Comparison of ENCODE assay signal across 8 cellular contexts in the genomic region with DNA sequence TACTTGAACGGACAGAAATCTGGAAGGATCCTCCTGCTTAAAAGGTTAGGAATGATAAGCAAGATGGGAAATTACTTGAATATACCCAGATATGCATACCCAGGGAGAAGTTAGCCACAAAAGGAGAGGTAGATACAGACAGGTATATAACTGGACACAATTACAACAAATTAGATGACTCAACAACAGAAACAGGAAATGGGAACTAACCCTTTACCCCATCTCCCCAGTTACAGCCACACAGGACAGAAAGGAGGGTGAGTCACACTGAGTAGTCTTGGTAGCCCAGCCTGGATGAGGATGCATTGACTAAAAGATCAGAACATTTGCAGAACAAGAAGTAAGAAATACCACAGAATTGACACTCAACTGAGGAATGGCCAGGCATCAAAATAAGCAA.
DNase-seq lines count a peak whose midpoint lies in the region; ATAC-seq, FAIRE-seq and TF ChIP-seq lines count a peak whose summit lies in the region.

No MANE protein-coding gene starts in this region.

- BruUV-seq in PC-3 (replicated peaks; lab: Mats Ljungman, UMichigan) (no TSS peak), Caco-2 (replicated peaks; lab: Mats Ljungman, UMichigan) (no TSS peak)

- POLR2A ChIA-PET in PC-3 (lab: Charles Lee; ENCODE audit: unreplicated experiment) (no interaction called here), Caco-2 (lab: Charles Lee) (no interaction called here)

- no peaks in the 10 kb centered on the region for H3K36me3 ChIP-seq in right atrium auricular region
- H3K36me3 ChIP-seq in PC-3 (ENCODE audit: low read depth, low read length): no peaks in the 10 kb centered on the region
- no peaks in the 10 kb centered on the region for H3K36me3 ChIP-seq in Caco-2 (ENCODE audit: control insufficient read depth, insufficient read depth, low read length)
- peaks cover 0 to 2% of the 10 kb centered on the region in 2 donors for H3K36me3 ChIP-seq in kidney (ENCODE audit: control insufficient read depth in 1 of 2, insufficient read depth in 2 of 2, low read length in 2 of 2)
- H3K36me3 ChIP-seq in WERI-Rb-1: no peaks in the 10 kb centered on the region

- intact Hi-C loops in right cardiac atrium (cut with DNase I) (no loop called here), PC-3 (cut with micrococcal nuclease) (no loop called here), Caco-2 (cut with micrococcal nuclease; ENCODE audit: unreplicated experiment) (loop anchor here (1.0 kb wide), 1 partner anchor 168 kb away; no protein-coding TSS in a partner anchor), kidney (cut with DNase I) (no loop called here)

- H3K4me2 ChIP-seq in PC-3 (ENCODE audit: low read length): peak overlapping the region; percentile 71

- CTCF ChIA-PET in PC-3 (lab: Charles Lee) (no interaction called here), Caco-2 (lab: Charles Lee) (no interaction called here)

- H4K20me1 ChIP-seq in PC-3 (ENCODE audit: low read length): no peaks in the 10 kb centered on the region

- no peaks in the 10 kb centered on the region for H3K9me2 ChIP-seq in PC-3 (replicated peaks; ENCODE audit: low read length)

- H3K27me3 ChIP-seq in right cardiac atrium (ENCODE audit: control insufficient read depth, insufficient read depth) (no peaks in the 10 kb centered on the region), right atrium auricular region (no peaks in the 10 kb centered on the region), PC-3 (ENCODE audit: low read length) (no peaks in the 10 kb centered on the region), foreskin keratinocyte (no peaks in the 10 kb centered on the region), Caco-2 (replicated peaks; ENCODE audit: control insufficient read depth, insufficient read depth, low read length) (no peaks in the 10 kb centered on the region), WERI-Rb-1 (ENCODE audit: insufficient read depth, low read depth, severe bottlenecking) (no peaks in the 10 kb centered on the region)

- H3F3A ChIP-seq in PC-3 (ENCODE audit: low read length, unreplicated experiment): no peaks in the 10 kb centered on the region

- H3K4me1 ChIP-seq in right cardiac atrium (ENCODE audit: control insufficient read depth, insufficient read depth, low read length) (no peaks in the 10 kb centered on the region), right atrium auricular region (no peaks in the 10 kb centered on the region), PC-3 (ENCODE audit: insufficient read depth, low read length) (peaks cover 17% of the 10 kb centered on the region), foreskin keratinocyte (peaks cover 7% of the 10 kb centered on the region), Caco-2 (no peaks in the 10 kb centered on the region), kidney (ENCODE audit: control insufficient read depth in 1 of 2, insufficient read depth in 1 of 2, low read depth in 1 of 2, low read length in 2 of 2) (no peaks in the 10 kb centered on the region)

- no peak overlapping the region for H3K27ac Mint-ChIP-seq in Caco-2 (ENCODE audit: unreplicated experiment)

- no peaks in the 10 kb centered on the region for H3K79me2 ChIP-seq in PC-3 (ENCODE audit: low read length)

- H3K36me3 Mint-ChIP-seq in Caco-2 (ENCODE audit: insufficient read depth, unreplicated experiment): peaks cover 41% of the 10 kb centered on the region

- TF ChIP-seq CTCF in right atrium auricular region (IDR thresholded peaks at IDR 0.05): no peak
- no peak for TF ChIP-seq CTCF in PC-3 (conservative IDR thresholded peaks at IDR 0.05; ENCODE audit: low read depth, low read length)
- no peak for TF ChIP-seq CTCF in foreskin keratinocyte (conservative IDR thresholded peaks at IDR 0.05)
- no peak for TF ChIP-seq CTCF in Caco-2 (IDR thresholded peaks at IDR 0.05; ENCODE audit: insufficient read depth in 1 of 2, low read depth in 1 of 2, low read length in 1 of 2, severe bottlenecking in 1 of 2, unreplicated experiment in 1 of 2)
- TF ChIP-seq CTCF in kidney (IDR thresholded peaks at IDR 0.05; ENCODE audit: borderline replicate concordance, extremely low read depth, insufficient read depth): no peak
- no peak for TF ChIP-seq CTCF in WERI-Rb-1 (IDR thresholded peaks at IDR 0.05; ENCODE audit: low read depth, low read length)

- H3K4me3 Mint-ChIP-seq in Caco-2 (ENCODE audit: unreplicated experiment): no peak overlapping the region

- FAIRE-seq in kidney (lab: Jason Lieb, UNC): no peak

- H2AFZ ChIP-seq in PC-3 (ENCODE audit: low read length): no peak overlapping the region

- H3K4me1 Mint-ChIP-seq in Caco-2 (ENCODE audit: low read depth, unreplicated experiment): no peaks in the 10 kb centered on the region

- DNase-seq in right cardiac atrium (no peak), right atrium auricular region (ENCODE audit: low spot score) (no peak), PC-3 (peak; percentile 95), foreskin keratinocyte (peak; percentile 89 to 96), Caco-2 (no peak), kidney (no peak), WERI-Rb-1 (no peak)

- no peaks in the 10 kb centered on the region for H3K27me3 Mint-ChIP-seq in Caco-2 (ENCODE audit: insufficient read depth, unreplicated experiment)

- H3K9ac ChIP-seq in PC-3 (ENCODE audit: low read length) (no peak overlapping the region), kidney (ENCODE audit: low read length in 2 of 2) (no peak overlapping the region)

- 82% methylated on average over 1 of the region's 1 CpG for WGBS in right cardiac atrium

- H3K9me3 ChIP-seq in right cardiac atrium (ENCODE audit: control insufficient read depth, low read length) (no peaks in the 10 kb centered on the region), right atrium auricular region (no peaks in the 10 kb centered on the region), PC-3 (ENCODE audit: low read length) (no peaks in the 10 kb centered on the region), Caco-2 (no peaks in the 10 kb centered on the region), kidney (ENCODE audit: control insufficient read depth in 1 of 2, low read length in 2 of 2) (no peaks in the 10 kb centered on the region), WERI-Rb-1 (ENCODE audit: severe bottlenecking) (no peaks in the 10 kb centered on the region)

- H3K4me3 ChIP-seq in right cardiac atrium (ENCODE audit: low read length) (no peak overlapping the region), right atrium auricular region (no peak overlapping the region), PC-3 (ENCODE audit: low read length) (no peak overlapping the region), Caco-2 (ENCODE audit: low read depth, low read length) (no peak overlapping the region), kidney (ENCODE audit: low read length in 2 of 2) (no peak overlapping the region), WERI-Rb-1 (ENCODE audit: low read depth, low read length) (no peak overlapping the region)

- no peaks in the 10 kb centered on the region for H3K9me3 Mint-ChIP-seq in Caco-2 (ENCODE audit: unreplicated experiment)

- ATAC-seq in right cardiac atrium (peak; percentile 25 to 31), HG02973 (IDR thresholded peaks at IDR 0.05; ENCODE audit: unreplicated experiment) (peak; percentile 88), PC-3 (peak; percentile 100), foreskin keratinocyte (peak; percentile 100)

- H3K27ac ChIP-seq in right cardiac atrium (ENCODE audit: low read length) (no peak overlapping the region), right atrium auricular region (no peak overlapping the region), PC-3 (ENCODE audit: low read length) (peak overlapping the region; percentile 69), foreskin keratinocyte (peak overlapping the region; percentile 52), kidney (ENCODE audit: low read depth in 2 of 2, low read length in 2 of 2) (no peak overlapping the region), WERI-Rb-1 (no peak overlapping the region)

Comparison
In these comparisons a context has a peak if more than half of its experiments do, and no peak if none do; other contexts are left out.
1. ATAC-seq: peak in every context shown above with its lines; median percentile 100 in PC-3; 100 in foreskin keratinocyte; 88 in HG02973; 28 in right cardiac atrium.
2. DNase-seq: peak in PC-3 (single experiment) and foreskin keratinocyte (2 of 2); none in right cardiac atrium (0 of 3), right atrium auricular region (single experiment), Caco-2 (0 of 2), kidney (single experiment) and WERI-Rb-1 (single experiment).
3. H3K27ac ChIP-seq: peak in PC-3 (single experiment) and foreskin keratinocyte (single experiment); none in right cardiac atrium (single experiment), right atrium auricular region (0 of 2), kidney (0 of 2) and WERI-Rb-1 (single experiment).